Comparison of ENCODE assay signal across 8 cellular contexts in genomic region chr7:99312316-99313203, GRCh38. TPM values are rescaled to one million over a fixed set of nuclear protein-coding genes. Genes with fewer than 3 reads are reported as not detected.
DNase-seq lines count a peak whose midpoint lies in the region; ATAC-seq, FAIRE-seq and TF ChIP-seq lines count a peak whose summit lies in the region.

No MANE protein-coding gene starts in this region.

- DNase-seq in SK-N-MC (ENCODE audit: low read depth, low spot score) (peak; percentile 42), glomerular endothelial cell (ENCODE audit: extremely low read depth, low read depth, low spot score) (peak; percentile 29), posterior vena cava (ENCODE audit: low spot score) (peak; percentile 82), urothelium cell line (ENCODE audit: low spot score) (peak; percentile 87)
- peak; percentile 74 for DNase-seq in activated naive CD4-positive, alpha-beta T cell treated with Interleukin-2 at 50 U/mL for 16 hours

- H3K36me3 ChIP-seq in DOHH2 (ENCODE audit: control insufficient read depth, low read length) (no peaks in the 10 kb centered on the region), KMS-11 (ENCODE audit: insufficient read depth) (no peaks in the 10 kb centered on the region), SK-N-MC (ENCODE audit: insufficient read depth, low read length) (no peaks in the 10 kb centered on the region)

- H2AFZ ChIP-seq in KMS-11 (ENCODE audit: low read depth) = peak overlapping the region; percentile 60

- peak; percentile 53 for FAIRE-seq in urothelium cell line (lab: Jason Lieb, UNC)

- peak overlapping the region; percentile 15; the same call in 1 of the 2 replicates for H3K9ac ChIP-seq in KMS-11
- peak overlapping the region; percentile 55 for H3K9ac ChIP-seq in SK-N-MC (ENCODE audit: insufficient read length)

- intact Hi-C loops in posterior vena cava (cut with DNase I) = loop anchor here (2.0 to 10.0 kb wide), 3 partner anchors 168 to 275 kb away; partner anchors contain the start of gene SMURF1 (in 1 of the 2)

- no peaks in the 10 kb centered on the region; the same call in 1 of the 2 replicates for H3F3A ChIP-seq in DOHH2 (ENCODE audit: control insufficient read depth, insufficient read depth)

- H3K27ac ChIP-seq in DOHH2 (ENCODE audit: low read depth, low read length) (no peak overlapping the region), KMS-11 (no peak overlapping the region), SK-N-MC (no peak overlapping the region)

- 0 out of 2 replicates have a peak, but pooled peaks cover 2% of the 10 kb centered on the region for H3K27me3 ChIP-seq in DOHH2 (ENCODE audit: control insufficient read depth, low read length)
- no peaks in the 10 kb centered on the region for H3K27me3 ChIP-seq in KMS-11 (ENCODE audit: insufficient read depth, low read depth)

- H3K4me1 ChIP-seq in DOHH2 (ENCODE audit: control insufficient read depth, low read length) (no peaks in the 10 kb centered on the region), KMS-11 (ENCODE audit: low read depth, poor library complexity, severe bottlenecking) (peaks cover 4% of the 10 kb centered on the region)

- TF ChIP-seq CTCF in DOHH2 (IDR thresholded peaks at IDR 0.05; ENCODE audit: low read depth, low read length, poor library complexity, severe bottlenecking) (peak; percentile 90), KMS-11 (conservative IDR thresholded peaks at IDR 0.05; ENCODE audit: low read depth, low read length) (peak; percentile 97)

- no peaks in the 10 kb centered on the region for H3K9me2 ChIP-seq in DOHH2 (replicated peaks; ENCODE audit: control insufficient read depth, low read length)

- H3K79me2 ChIP-seq in DOHH2 (ENCODE audit: control insufficient read depth, low read length) (no peaks in the 10 kb centered on the region), KMS-11 (ENCODE audit: insufficient read depth, low read depth) (no peaks in the 10 kb centered on the region)

- peaks cover 5% of the 10 kb centered on the region; the same call in 1 of the 2 replicates for H4K20me1 ChIP-seq in DOHH2 (ENCODE audit: control insufficient read depth, insufficient read depth, low read depth, low read length)
- H4K20me1 ChIP-seq in KMS-11 (ENCODE audit: insufficient read depth) = no peaks in the 10 kb centered on the region

- H3K4me2 ChIP-seq in DOHH2 (ENCODE audit: low read length) (no peak overlapping the region), KMS-11 (peak overlapping the region; percentile 48)

- H3K4me3 ChIP-seq in DOHH2 (ENCODE audit: low read length) (no peak overlapping the region), KMS-11 (IDR thresholded peaks at IDR 0.05; ENCODE audit: insufficient read depth, low read depth, low read length) (no peak overlapping the region), SK-N-MC (no peak overlapping the region)

- no peak for ATAC-seq in GM21786 (IDR thresholded peaks at IDR 0.05; ENCODE audit: unreplicated experiment)

- H3K9me3 ChIP-seq in DOHH2 (ENCODE audit: control insufficient read depth, insufficient read depth, low read length) (no peaks in the 10 kb centered on the region), SK-N-MC (ENCODE audit: low read depth, low read length) (no peaks in the 10 kb centered on the region)

RNA-seq across cellular contexts. Expression of gene ARPC1A, which starts 13.1 kb away (rescaled TPM):
- total RNA-seq in glomerular endothelial cell (160 and 225 TPM in 2 replicates), posterior vena cava (10 to 100 TPM; 74.4 to 85.5 TPM)

RNA-seq across cellular contexts. Expression of gene MYH16, which starts 39.9 kb away (rescaled TPM):
- total RNA-seq in glomerular endothelial cell (0.12 and 1.3 TPM in 2 replicates), posterior vena cava (not detected)

Comparison
In these comparisons a context has a peak if more than half of its experiments do, and no peak if none do; other contexts are left out.
1. DNase-seq: peak in every context shown above with its lines; median percentile 87 in urothelium cell line; 82 in posterior vena cava; 74 in activated naive CD4-positive, alpha-beta T cell treated with Interleukin-2 at 50 U/mL for 16 hours; 42 in SK-N-MC; 29 in glomerular endothelial cell.